Comparison of ENCODE assay signal across 1 cellular context in genomic region chr1:155078496-155079209, GRCh38.
TF ChIP-seq lines count a peak whose summit lies in the region.

EFNA3 (plus strand) TSS chr1:155078837; CDS start chr1:155078942, 105 bp downstream.

TF ChIP-seq in H1, 55 proteins besides CTCF, POLR2A, EP300 and RAD21 (continued from another document):
- TF ChIP-seq FOSL1 (IDR thresholded peaks at IDR 0.05; ENCODE audit: insufficient read depth, low read depth, low read length) (no peak), SP4 (IDR thresholded peaks at IDR 0.05; ENCODE audit: low read length) (no peak), HDAC2 (IDR thresholded peaks at IDR 0.05; ENCODE audit: borderline replicate concordance in 1 of 2, low read depth in 2 of 2, low read length in 2 of 2) (no peak), EGR1 (IDR thresholded peaks at IDR 0.05; ENCODE audit: borderline replicate concordance, low read depth, low read length) (peak; percentile 85), CHD2 (IDR thresholded peaks at IDR 0.05; ENCODE audit: low read length) (no peak), KDM4A (IDR thresholded peaks at IDR 0.05; ENCODE audit: low read depth, low read length, severe bottlenecking) (peak; percentile 29), PHF8 (conservative IDR thresholded peaks at IDR 0.05; ENCODE audit: low read depth, low read length) (0 out of 2 replicates have a peak, but pooled peaks have one; percentile 32), SIX5 (IDR thresholded peaks at IDR 0.05; ENCODE audit: low read depth, low read length) (no peak), MAX (IDR thresholded peaks at IDR 0.05) (peak; percentile 35; the same call in 1 of the 2 replicates), SIRT6 (IDR thresholded peaks at IDR 0.05; ENCODE audit: low read length) (no peak), RNF2 (IDR thresholded peaks at IDR 0.05; ENCODE audit: borderline replicate concordance, low read depth, low read length, missing control alignments, poor library complexity, severe bottlenecking) (no peak), RBBP5 (IDR thresholded peaks at IDR 0.05; ENCODE audit: borderline replicate concordance, low read depth, low read length) (no peak), ASH2L (IDR thresholded peaks at IDR 0.05; ENCODE audit: low read length) (peak; percentile 36), SUZ12 (IDR thresholded peaks at IDR 0.05; ENCODE audit: low read length) (no peak; the same call in 1 of the 2 replicates), HDAC6 (IDR thresholded peaks at IDR 0.05; ENCODE audit: low read depth, low read length) (no peak), JUN (IDR thresholded peaks at IDR 0.05; ENCODE audit: low read depth, low read length) (no peak), TAF1 (IDR thresholded peaks at IDR 0.05; ENCODE audit: low read depth, low read length) (0 out of 2 replicates have a peak, but pooled peaks have one; percentile 41), SAP30 (IDR thresholded peaks at IDR 0.05; ENCODE audit: insufficient read depth, insufficient replicate concordance, low read length) (no peak), CEBPB (IDR thresholded peaks at IDR 0.05; ENCODE audit: low read depth, low read length) (no peak)
TF ChIP-seq in H1: peak in this region for 7.
